Comparison of ENCODE assay signal across 1 cellular context in the genomic region with DNA sequence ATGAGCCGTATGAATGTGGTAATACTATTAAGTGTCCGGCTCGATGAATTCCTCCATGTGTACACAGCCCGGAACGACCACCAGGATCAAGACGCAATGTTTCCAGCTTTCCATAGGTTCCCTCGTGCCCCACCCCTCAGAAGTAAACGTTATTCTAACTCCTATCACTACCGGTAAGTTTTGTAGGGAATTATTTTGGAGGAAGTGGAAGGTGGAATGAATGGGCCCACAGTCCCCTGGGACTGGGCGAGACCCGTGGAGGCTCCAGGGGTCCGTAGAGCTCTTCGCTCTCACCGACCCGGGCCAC.
TF ChIP-seq lines count a peak whose summit lies in the region.

No MANE protein-coding gene starts in this region.

TF ChIP-seq in GM12878, 131 proteins besides CTCF, POLR2A, EP300 and RAD21 (continued from another document):
- TF ChIP-seq, protein P1, sequence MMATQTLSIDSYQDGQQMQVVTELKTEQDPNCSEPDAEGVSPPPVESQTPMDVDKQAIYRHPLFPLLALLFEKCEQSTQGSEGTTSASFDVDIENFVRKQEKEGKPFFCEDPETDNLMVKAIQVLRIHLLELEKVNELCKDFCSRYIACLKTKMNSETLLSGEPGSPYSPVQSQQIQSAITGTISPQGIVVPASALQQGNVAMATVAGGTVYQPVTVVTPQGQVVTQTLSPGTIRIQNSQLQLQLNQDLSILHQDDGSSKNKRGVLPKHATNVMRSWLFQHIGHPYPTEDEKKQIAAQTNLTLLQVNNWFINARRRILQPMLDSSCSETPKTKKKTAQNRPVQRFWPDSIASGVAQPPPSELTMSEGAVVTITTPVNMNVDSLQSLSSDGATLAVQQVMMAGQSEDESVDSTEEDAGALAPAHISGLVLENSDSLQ (IDR thresholded peaks at IDR 0.05) = no peak
- TF ChIP-seq ZSCAN29 (IDR thresholded peaks at IDR 0.05) (no peak), MEF2B (IDR thresholded peaks at IDR 0.05; ENCODE audit: partially characterized antibody, poor library complexity, severe bottlenecking) (peak; percentile 47), SREBF1 (IDR thresholded peaks at IDR 0.05; ENCODE audit: low read length) (no peak), ATF7 (IDR thresholded peaks at IDR 0.05; ENCODE audit: low read depth) (no peak), ASH2L (IDR thresholded peaks at IDR 0.05; ENCODE audit: borderline replicate concordance, low read depth) (no peak)
